ENCODE assay signal across 1 cellular context in the genomic region with DNA sequence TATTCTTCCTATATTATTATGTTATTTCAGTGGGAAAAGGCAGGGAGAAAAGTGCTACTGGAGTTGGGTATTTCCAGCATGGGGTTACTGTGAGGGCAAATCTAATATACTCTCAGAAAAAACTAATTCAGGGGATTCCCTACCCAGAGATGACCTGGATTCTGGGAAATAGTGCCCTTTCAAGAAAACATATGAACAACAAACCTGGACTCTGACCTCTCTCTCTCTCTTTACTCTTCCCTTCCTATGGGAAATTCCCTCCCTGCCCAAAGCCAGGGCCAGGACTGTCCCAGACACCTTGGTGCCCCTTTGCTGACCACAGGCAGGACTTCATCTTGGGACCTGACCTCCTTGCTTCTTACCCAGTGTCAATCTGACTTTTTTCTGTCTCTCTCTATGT.
A peak's percentile ranks its signal among the peaks of the same experiment; 100 is the strongest.
TF ChIP-seq lines count a peak whose summit lies in the region.

No MANE protein-coding gene starts in this region.

TF ChIP-seq in HepG2, 621 proteins besides CTCF, POLR2A, EP300 and RAD21 (continued from another document and continues in another):
- TF ChIP-seq, protein P1, sequence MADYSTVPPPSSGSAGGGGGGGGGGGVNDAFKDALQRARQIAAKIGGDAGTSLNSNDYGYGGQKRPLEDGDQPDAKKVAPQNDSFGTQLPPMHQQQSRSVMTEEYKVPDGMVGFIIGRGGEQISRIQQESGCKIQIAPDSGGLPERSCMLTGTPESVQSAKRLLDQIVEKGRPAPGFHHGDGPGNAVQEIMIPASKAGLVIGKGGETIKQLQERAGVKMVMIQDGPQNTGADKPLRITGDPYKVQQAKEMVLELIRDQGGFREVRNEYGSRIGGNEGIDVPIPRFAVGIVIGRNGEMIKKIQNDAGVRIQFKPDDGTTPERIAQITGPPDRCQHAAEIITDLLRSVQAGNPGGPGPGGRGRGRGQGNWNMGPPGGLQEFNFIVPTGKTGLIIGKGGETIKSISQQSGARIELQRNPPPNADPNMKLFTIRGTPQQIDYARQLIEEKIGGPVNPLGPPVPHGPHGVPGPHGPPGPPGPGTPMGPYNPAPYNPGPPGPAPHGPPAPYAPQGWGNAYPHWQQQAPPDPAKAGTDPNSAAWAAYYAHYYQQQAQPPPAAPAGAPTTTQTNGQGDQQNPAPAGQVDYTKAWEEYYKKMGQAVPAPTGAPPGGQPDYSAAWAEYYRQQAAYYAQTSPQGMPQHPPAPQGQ (CRISPR knock-in tag; IDR thresholded peaks at IDR 0.05; ENCODE audit: borderline replicate concordance): no peak
- TF ChIP-seq, protein P2, sequence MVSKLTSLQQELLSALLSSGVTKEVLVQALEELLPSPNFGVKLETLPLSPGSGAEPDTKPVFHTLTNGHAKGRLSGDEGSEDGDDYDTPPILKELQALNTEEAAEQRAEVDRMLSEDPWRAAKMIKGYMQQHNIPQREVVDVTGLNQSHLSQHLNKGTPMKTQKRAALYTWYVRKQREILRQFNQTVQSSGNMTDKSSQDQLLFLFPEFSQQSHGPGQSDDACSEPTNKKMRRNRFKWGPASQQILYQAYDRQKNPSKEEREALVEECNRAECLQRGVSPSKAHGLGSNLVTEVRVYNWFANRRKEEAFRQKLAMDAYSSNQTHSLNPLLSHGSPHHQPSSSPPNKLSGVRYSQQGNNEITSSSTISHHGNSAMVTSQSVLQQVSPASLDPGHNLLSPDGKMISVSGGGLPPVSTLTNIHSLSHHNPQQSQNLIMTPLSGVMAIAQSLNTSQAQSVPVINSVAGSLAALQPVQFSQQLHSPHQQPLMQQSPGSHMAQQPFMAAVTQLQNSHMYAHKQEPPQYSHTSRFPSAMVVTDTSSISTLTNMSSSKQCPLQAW (CRISPR knock-in tag; IDR thresholded peaks at IDR 0.05): 0 out of 2 replicates have a peak, but pooled peaks have one; percentile 21
- TF ChIP-seq YY1 (IDR thresholded peaks at IDR 0.05; ENCODE audit: insufficient read depth, insufficient replicate concordance, low read depth, low read length) (no peak), SAP130 (CRISPR knock-in tag; IDR thresholded peaks at IDR 0.05; ENCODE audit: low read depth) (peak; percentile 45; the same call in 1 of the 2 replicates), MNT (IDR thresholded peaks at IDR 0.05) (no peak), FOXA3 (CRISPR knock-in tag; IDR thresholded peaks at IDR 0.05) (peak; percentile 11; the same call in 1 of the 2 replicates), NR2F1 (CRISPR knock-in tag; IDR thresholded peaks at IDR 0.05) (peak in 1 of 2 experiments; percentile 34; a peak in 1 of 4 replicates), ZNF883 (CRISPR knock-in tag; IDR thresholded peaks at IDR 0.05; ENCODE audit: not compliant biosample characterization) (no peak), NCOA1 (CRISPR knock-in tag; IDR thresholded peaks at IDR 0.05) (no peak), ZNF597 (CRISPR knock-in tag; IDR thresholded peaks at IDR 0.05) (no peak), JARID2 (CRISPR knock-in tag; IDR thresholded peaks at IDR 0.05; ENCODE audit: insufficient replicate concordance) (no peak), ZNF674 (CRISPR knock-in tag; IDR thresholded peaks at IDR 0.05; ENCODE audit: low read depth) (no peak), PAWR (CRISPR knock-in tag; IDR thresholded peaks at IDR 0.05; ENCODE audit: borderline replicate concordance) (no peak), RARA (CRISPR knock-in tag; IDR thresholded peaks at IDR 0.05) (peak; percentile 89), KLF12 (CRISPR knock-in tag; IDR thresholded peaks at IDR 0.05; ENCODE audit: borderline replicate concordance) (no peak), YEATS2 (CRISPR knock-in tag; IDR thresholded peaks at IDR 0.05; ENCODE audit: borderline replicate concordance) (no peak), ARHGAP35 (CRISPR knock-in tag; IDR thresholded peaks at IDR 0.05; ENCODE audit: borderline replicate concordance) (no peak), NFKBIZ (CRISPR knock-in tag; IDR thresholded peaks at IDR 0.05) (0 out of 2 replicates have a peak, but pooled peaks have one; percentile 30), KDM2A (CRISPR knock-in tag; IDR thresholded peaks at IDR 0.05; ENCODE audit: borderline replicate concordance, low read depth) (no peak), ATAD3A (CRISPR knock-in tag; IDR thresholded peaks at IDR 0.05) (no peak), SMC3 (IDR thresholded peaks at IDR 0.05; ENCODE audit: low read length) (no peak), ZNF333 (CRISPR knock-in tag; IDR thresholded peaks at IDR 0.05; ENCODE audit: borderline replicate concordance) (no peak), CCDC6 (CRISPR knock-in tag; IDR thresholded peaks at IDR 0.05) (no peak), MED1 (CRISPR knock-in tag; IDR thresholded peaks at IDR 0.05) (peak; percentile 57; the same call in 1 of the 2 replicates), ZNF546 (CRISPR knock-in tag; conservative IDR thresholded peaks at IDR 0.05) (no peak), SUZ12 (IDR thresholded peaks at IDR 0.05; ENCODE audit: low read depth, low read length) (no peak), BCL6 (CRISPR knock-in tag; IDR thresholded peaks at IDR 0.05) (peak; percentile 64), PCBP2 (optimal IDR thresholded peaks at IDR 0.05; ENCODE audit: low read depth, low read length, poor library complexity, severe bottlenecking) (no peak), PHF21A (CRISPR knock-in tag; IDR thresholded peaks at IDR 0.05) (peak; percentile 59; the same call in 1 of the 2 replicates), ZNF33B (CRISPR knock-in tag; IDR thresholded peaks at IDR 0.05) (no peak), FOXC1 (CRISPR knock-in tag; IDR thresholded peaks at IDR 0.05; ENCODE audit: borderline replicate concordance) (no peak), ZNF44 (CRISPR knock-in tag; IDR thresholded peaks at IDR 0.05) (no peak), ZFAT (CRISPR knock-in tag; conservative IDR thresholded peaks at IDR 0.05) (no peak), ZNF720 (CRISPR knock-in tag; IDR thresholded peaks at IDR 0.05) (no peak), ZNF580 (CRISPR knock-in tag; IDR thresholded peaks at IDR 0.05; ENCODE audit: borderline replicate concordance, low read depth) (no peak), SOX13 (IDR thresholded peaks at IDR 0.05) (no peak), SOX13 (CRISPR knock-in tag; conservative IDR thresholded peaks at IDR 0.05 in 1 of 2, IDR thresholded peaks at IDR 0.05 in 1 of 2) (peak in 1 of 2 experiments; percentile 29; a peak in 1 of 4 replicates), FOXK1 (CRISPR knock-in tag; IDR thresholded peaks at IDR 0.05; ENCODE audit: borderline replicate concordance, low read depth) (0 out of 2 replicates have a peak, but pooled peaks have one; percentile 17), NR2F2 (IDR thresholded peaks at IDR 0.05; ENCODE audit: borderline replicate concordance, low read depth) (no peak), PHF20 (CRISPR knock-in tag; IDR thresholded peaks at IDR 0.05) (no peak)
- TF ChIP-seq, protein P3, sequence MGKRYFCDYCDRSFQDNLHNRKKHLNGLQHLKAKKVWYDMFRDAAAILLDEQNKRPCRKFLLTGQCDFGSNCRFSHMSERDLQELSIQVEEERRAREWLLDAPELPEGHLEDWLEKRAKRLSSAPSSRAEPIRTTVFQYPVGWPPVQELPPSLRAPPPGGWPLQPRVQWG (CRISPR knock-in tag; IDR thresholded peaks at IDR 0.05; ENCODE audit: borderline replicate concordance, low read depth): no peak
- TF ChIP-seq, protein P4, sequence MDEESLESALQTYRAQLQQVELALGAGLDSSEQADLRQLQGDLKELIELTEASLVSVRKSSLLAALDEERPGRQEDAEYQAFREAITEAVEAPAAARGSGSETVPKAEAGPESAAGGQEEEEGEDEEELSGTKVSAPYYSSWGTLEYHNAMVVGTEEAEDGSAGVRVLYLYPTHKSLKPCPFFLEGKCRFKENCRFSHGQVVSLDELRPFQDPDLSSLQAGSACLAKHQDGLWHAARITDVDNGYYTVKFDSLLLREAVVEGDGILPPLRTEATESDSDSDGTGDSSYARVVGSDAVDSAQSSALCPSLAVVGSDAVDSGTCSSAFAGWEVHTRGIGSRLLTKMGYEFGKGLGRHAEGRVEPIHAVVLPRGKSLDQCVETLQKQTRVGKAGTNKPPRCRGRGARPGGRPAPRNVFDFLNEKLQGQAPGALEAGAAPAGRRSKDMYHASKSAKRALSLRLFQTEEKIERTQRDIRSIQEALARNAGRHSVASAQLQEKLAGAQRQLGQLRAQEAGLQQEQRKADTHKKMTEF (CRISPR knock-in tag; IDR thresholded peaks at IDR 0.05): peak; percentile 38; the same call in 1 of the 2 replicates
- TF ChIP-seq, protein P5, sequence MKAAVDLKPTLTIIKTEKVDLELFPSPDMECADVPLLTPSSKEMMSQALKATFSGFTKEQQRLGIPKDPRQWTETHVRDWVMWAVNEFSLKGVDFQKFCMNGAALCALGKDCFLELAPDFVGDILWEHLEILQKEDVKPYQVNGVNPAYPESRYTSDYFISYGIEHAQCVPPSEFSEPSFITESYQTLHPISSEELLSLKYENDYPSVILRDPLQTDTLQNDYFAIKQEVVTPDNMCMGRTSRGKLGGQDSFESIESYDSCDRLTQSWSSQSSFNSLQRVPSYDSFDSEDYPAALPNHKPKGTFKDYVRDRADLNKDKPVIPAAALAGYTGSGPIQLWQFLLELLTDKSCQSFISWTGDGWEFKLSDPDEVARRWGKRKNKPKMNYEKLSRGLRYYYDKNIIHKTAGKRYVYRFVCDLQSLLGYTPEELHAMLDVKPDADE (CRISPR knock-in tag; IDR thresholded peaks at IDR 0.05): no peak
- TF ChIP-seq, protein P6, sequence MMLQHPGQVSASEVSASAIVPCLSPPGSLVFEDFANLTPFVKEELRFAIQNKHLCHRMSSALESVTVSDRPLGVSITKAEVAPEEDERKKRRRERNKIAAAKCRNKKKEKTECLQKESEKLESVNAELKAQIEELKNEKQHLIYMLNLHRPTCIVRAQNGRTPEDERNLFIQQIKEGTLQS (CRISPR knock-in tag; IDR thresholded peaks at IDR 0.05): no peak
- TF ChIP-seq, protein P7, sequence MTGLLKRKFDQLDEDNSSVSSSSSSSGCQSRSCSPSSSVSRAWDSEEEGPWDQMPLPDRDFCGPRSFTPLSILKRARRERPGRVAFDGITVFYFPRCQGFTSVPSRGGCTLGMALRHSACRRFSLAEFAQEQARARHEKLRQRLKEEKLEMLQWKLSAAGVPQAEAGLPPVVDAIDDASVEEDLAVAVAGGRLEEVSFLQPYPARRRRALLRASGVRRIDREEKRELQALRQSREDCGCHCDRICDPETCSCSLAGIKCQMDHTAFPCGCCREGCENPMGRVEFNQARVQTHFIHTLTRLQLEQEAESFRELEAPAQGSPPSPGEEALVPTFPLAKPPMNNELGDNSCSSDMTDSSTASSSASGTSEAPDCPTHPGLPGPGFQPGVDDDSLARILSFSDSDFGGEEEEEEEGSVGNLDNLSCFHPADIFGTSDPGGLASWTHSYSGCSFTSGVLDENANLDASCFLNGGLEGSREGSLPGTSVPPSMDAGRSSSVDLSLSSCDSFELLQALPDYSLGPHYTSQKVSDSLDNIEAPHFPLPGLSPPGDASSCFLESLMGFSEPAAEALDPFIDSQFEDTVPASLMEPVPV (CRISPR knock-in tag; IDR thresholded peaks at IDR 0.05): no peak
- TF ChIP-seq, protein P8, sequence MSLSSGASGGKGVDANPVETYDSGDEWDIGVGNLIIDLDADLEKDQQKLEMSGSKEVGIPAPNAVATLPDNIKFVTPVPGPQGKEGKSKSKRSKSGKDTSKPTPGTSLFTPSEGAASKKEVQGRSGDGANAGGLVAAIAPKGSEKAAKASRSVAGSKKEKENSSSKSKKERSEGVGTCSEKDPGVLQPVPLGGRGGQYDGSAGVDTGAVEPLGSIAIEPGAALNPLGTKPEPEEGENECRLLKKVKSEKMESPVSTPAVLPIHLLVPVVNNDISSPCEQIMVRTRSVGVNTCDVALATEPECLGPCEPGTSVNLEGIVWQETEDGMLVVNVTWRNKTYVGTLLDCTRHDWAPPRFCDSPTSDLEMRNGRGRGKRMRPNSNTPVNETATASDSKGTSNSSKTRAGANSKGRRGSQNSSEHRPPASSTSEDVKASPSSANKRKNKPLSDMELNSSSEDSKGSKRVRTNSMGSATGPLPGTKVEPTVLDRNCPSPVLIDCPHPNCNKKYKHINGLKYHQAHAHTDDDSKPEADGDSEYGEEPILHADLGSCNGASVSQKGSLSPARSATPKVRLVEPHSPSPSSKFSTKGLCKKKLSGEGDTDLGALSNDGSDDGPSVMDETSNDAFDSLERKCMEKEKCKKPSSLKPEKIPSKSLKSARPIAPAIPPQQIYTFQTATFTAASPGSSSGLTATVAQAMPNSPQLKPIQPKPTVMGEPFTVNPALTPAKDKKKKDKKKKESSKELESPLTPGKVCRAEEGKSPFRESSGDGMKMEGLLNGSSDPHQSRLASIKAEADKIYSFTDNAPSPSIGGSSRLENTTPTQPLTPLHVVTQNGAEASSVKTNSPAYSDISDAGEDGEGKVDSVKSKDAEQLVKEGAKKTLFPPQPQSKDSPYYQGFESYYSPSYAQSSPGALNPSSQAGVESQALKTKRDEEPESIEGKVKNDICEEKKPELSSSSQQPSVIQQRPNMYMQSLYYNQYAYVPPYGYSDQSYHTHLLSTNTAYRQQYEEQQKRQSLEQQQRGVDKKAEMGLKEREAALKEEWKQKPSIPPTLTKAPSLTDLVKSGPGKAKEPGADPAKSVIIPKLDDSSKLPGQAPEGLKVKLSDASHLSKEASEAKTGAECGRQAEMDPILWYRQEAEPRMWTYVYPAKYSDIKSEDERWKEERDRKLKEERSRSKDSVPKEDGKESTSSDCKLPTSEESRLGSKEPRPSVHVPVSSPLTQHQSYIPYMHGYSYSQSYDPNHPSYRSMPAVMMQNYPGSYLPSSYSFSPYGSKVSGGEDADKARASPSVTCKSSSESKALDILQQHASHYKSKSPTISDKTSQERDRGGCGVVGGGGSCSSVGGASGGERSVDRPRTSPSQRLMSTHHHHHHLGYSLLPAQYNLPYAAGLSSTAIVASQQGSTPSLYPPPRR (CRISPR knock-in tag; IDR thresholded peaks at IDR 0.05; ENCODE audit: borderline replicate concordance): no peak
